23 cellular contexts compared by ENCODE assay signal in the genomic region with DNA sequence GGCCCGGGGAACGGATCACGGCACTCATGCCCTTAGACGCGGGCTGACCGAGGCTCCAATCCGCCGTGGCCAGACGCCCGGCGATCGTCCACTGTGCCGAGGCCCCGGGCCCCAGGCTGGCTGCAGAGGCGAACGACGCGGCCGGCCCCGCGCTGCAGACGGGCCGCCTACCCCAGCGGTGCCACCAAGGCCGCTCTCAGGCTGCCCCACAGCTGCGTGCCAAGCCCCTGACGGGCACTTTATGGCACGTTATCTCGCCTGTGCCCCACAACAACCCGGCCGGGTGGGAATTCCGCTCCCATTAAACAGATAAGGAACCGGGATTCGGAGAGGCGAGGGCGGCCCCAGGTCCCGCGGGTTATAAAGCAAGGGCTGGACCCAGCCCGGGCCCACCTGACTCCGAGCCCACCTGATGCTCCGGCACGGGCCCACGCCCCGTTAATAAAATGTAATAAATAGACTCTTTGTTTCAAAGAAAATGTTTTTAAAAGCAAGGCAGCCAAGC.
DNase-seq lines count a peak whose midpoint lies in the region; ATAC-seq, FAIRE-seq and TF ChIP-seq lines count a peak whose summit lies in the region.
"Had no signal": no experiment of that assay in that cellular context is flagged by ENCODE, and none has a peak within 500 bp of the region (broad histone marks: within the 10 kb centered on the region; RNA-seq: fewer than 3 reads in every experiment).

No MANE protein-coding gene starts in this region.

- no peaks in the 10 kb centered on the region for H4K20me1 ChIP-seq in smooth muscle cell (ENCODE audit: low read depth)

- 87% methylated on average over 35 of the region's 44 CpGs for WGBS in smooth muscle cell (ENCODE audit: low lambda C conversion rate)

- H2AFZ ChIP-seq in smooth muscle cell (ENCODE audit: low read depth), result no peak overlapping the region

- no peaks in the 10 kb centered on the region for H3K36me3 Mint-ChIP-seq in CD14-positive monocyte
- H3K36me3 Mint-ChIP-seq: activated naive CD8-positive, alpha-beta T cell; CD4-positive, alpha-beta memory T cell had no signal

- no peak overlapping the region for H3K27ac Mint-ChIP-seq in CD14-positive monocyte
- H3K27ac Mint-ChIP-seq: activated B cell treated with CpG ODN at 0.5 μM for 24 hours; activated CD8-positive, alpha-beta T cell treated with anti-CD3 and anti-CD28 coated beads for 36 hours; activated T-cell treated with anti-CD3 and anti-CD28 coated beads, Interleukin-2, amount 50 U/mL, for 24 hours; CD4-positive, alpha-beta memory T cell; stimulated activated naive CD8-positive, alpha-beta T cell treated with anti-CD3 and anti-CD28 coated beads, Interleukin-15, Interleukin-2, amounts not matched to agents 100 ng/mL and 50 ng/mL, for 24 hours had no signal

- peaks cover 16% of the 10 kb centered on the region for H3K4me1 Mint-ChIP-seq in CD14-positive monocyte

- H3K27ac ChIP-seq in kidney (ENCODE audit: low read depth in 2 of 2, low read length in 2 of 2) (no peak overlapping the region), smooth muscle cell (ENCODE audit: low read depth) (peak overlapping the region; percentile 59), caudate nucleus (ENCODE audit: low read depth, low read length) (no peak overlapping the region)
- H3K27ac ChIP-seq: brain microvascular endothelial cell, SJSA1 had no signal

- peaks cover 0 to 9% (median 1%) of the 10 kb centered on the region in 7 donors for H3K9me3 Mint-ChIP-seq in CD14-positive monocyte
- H3K9me3 Mint-ChIP-seq: activated B cell treated with CpG ODN at 0.5 μM for 24 hours; activated CD8-positive, alpha-beta T cell treated with anti-CD3 and anti-CD28 coated beads for 36 hours; activated T-cell treated with anti-CD3 and anti-CD28 coated beads, Interleukin-2, amount 50 U/mL, for 24 hours; CD4-positive, alpha-beta memory T cell; stimulated activated naive CD8-positive, alpha-beta T cell treated with anti-CD3 and anti-CD28 coated beads, Interleukin-15, Interleukin-2, amounts not matched to agents 100 ng/mL and 50 ng/mL, for 24 hours had no signal

- no peak for ATAC-seq in HG02870 (IDR thresholded peaks at IDR 0.05; ENCODE audit: unreplicated experiment)
- ATAC-seq in GM21737 (IDR thresholded peaks at IDR 0.05; ENCODE audit: unreplicated experiment), result no peak
- ATAC-seq: activated CD8-positive, alpha-beta T cell treated with anti-CD3 and anti-CD28 coated beads for 36 hours; HCT116; PC-3; sciatic nerve had no signal

- H3K27me3 Mint-ChIP-seq in CD14-positive monocyte (ENCODE audit: low read depth in 3 of 3), result peaks cover 20 to 40% (median 25%) of the 10 kb centered on the region in 3 donors
- H3K27me3 Mint-ChIP-seq: activated CD8-positive, alpha-beta T cell treated with anti-CD3 and anti-CD28 coated beads for 36 hours; activated naive CD8-positive, alpha-beta T cell; activated T-cell treated with anti-CD3 and anti-CD28 coated beads, Interleukin-2, amount 50 U/mL, for 24 hours; CD4-positive, alpha-beta memory T cell had no signal

- H3K36me3 ChIP-seq in bronchial epithelial cell (ENCODE audit: control insufficient read depth, insufficient read depth, low read length) (no peaks in the 10 kb centered on the region), kidney (ENCODE audit: control insufficient read depth in 1 of 2, insufficient read depth in 2 of 2, low read length in 2 of 2) (no peaks in the 10 kb centered on the region), smooth muscle cell (ENCODE audit: low read depth) (no peaks in the 10 kb centered on the region)
- H3K36me3 ChIP-seq: brain microvascular endothelial cell, SJSA1 had no signal

- no peak overlapping the region for H3K4me2 ChIP-seq in smooth muscle cell

- no peak overlapping the region for H3K9ac ChIP-seq in kidney (ENCODE audit: low read length in 2 of 2)
- H3K9ac ChIP-seq in smooth muscle cell (ENCODE audit: low read depth), result no peak overlapping the region

- peaks cover 2% of the 10 kb centered on the region for H3F3A ChIP-seq in smooth muscle cell (ENCODE audit: low read depth)

- DNase-seq in CD14-positive monocyte (ENCODE audit: low spot score) (peak; percentile 31), bronchial epithelial cell (ENCODE audit: low read depth) (peak; percentile 19), kidney (peak; percentile 67), smooth muscle cell (lab: John Stamatoyannopoulos, UW; ENCODE audit: unreplicated experiment) (no peak), caudate nucleus (lab: John Stamatoyannopoulos, UW) (no peak)
- DNase-seq in activated CD4-positive, CD25-positive, alpha-beta regulatory T cell treated with anti-CD3 and anti-CD28 coated beads, Interleukin-2, amount 50 U/mL, for 72 hours, result no peak
- DNase-seq: activated CD8-positive, alpha-beta T cell treated with anti-CD3 and anti-CD28 coated beads for 36 hours; activated T-cell treated with anti-CD3 and anti-CD28 coated beads, Interleukin-2, amount 50 U/mL, for 24 hours; brain microvascular endothelial cell; GF-D8; NCI-H1694 treated with DMSO at 0.1 percent for 48 hours; PC-3; stimulated activated CD4-positive, alpha-beta T cell treated with anti-CD3 and anti-CD28 coated beads, Interleukin-2, amount 100 ng/mL, for 24 hours had no signal

- H3K79me2 ChIP-seq in smooth muscle cell (ENCODE audit: low read depth), result no peaks in the 10 kb centered on the region

- no peaks in the 10 kb centered on the region for H3K9me3 ChIP-seq in kidney (ENCODE audit: control insufficient read depth in 1 of 2, low read length in 2 of 2)
- no peaks in the 10 kb centered on the region for H3K9me3 ChIP-seq in smooth muscle cell (replicated peaks; ENCODE audit: low read depth)
- H3K9me3 ChIP-seq: SJSA1 had no signal

- intact Hi-C loops in CD14-positive monocyte (cut with micrococcal nuclease) (no loop called here), kidney (cut with DNase I) (no loop called here)

- peaks cover 0 to 10% of the 10 kb centered on the region in 2 donors for H3K4me1 ChIP-seq in kidney (ENCODE audit: control insufficient read depth in 1 of 2, insufficient read depth in 1 of 2, low read depth in 1 of 2, low read length in 2 of 2)
- peaks cover 6% of the 10 kb centered on the region for H3K4me1 ChIP-seq in smooth muscle cell (ENCODE audit: low read depth)

- FAIRE-seq in bronchial epithelial cell (lab: Jason Lieb, UNC) (no peak), kidney (lab: Jason Lieb, UNC) (no peak)
- FAIRE-seq: frontal cortex had no signal

- no peak for TF ChIP-seq CTCF in CD14-positive monocyte (IDR thresholded peaks at IDR 0.05)
- TF ChIP-seq CTCF in bronchial epithelial cell (IDR thresholded peaks at IDR 0.05; ENCODE audit: insufficient read depth, low read length, severe bottlenecking), result no peak
- no peak for TF ChIP-seq CTCF in kidney (IDR thresholded peaks at IDR 0.05; ENCODE audit: borderline replicate concordance, extremely low read depth, insufficient read depth)
- TF ChIP-seq CTCF in smooth muscle cell (IDR thresholded peaks at IDR 0.05; ENCODE audit: borderline replicate concordance, insufficient read depth, poor library complexity, severe bottlenecking), result no peak

- peak overlapping the region; percentile 14 for H3K4me3 ChIP-seq in bronchial epithelial cell (ENCODE audit: low read depth, low read length)
- H3K4me3 ChIP-seq in kidney (ENCODE audit: low read length in 2 of 2), result no peak overlapping the region
- no peak overlapping the region for H3K4me3 ChIP-seq in smooth muscle cell
- H3K4me3 ChIP-seq: SJSA1 had no signal

- H3K4me3 Mint-ChIP-seq in CD14-positive monocyte, result no peak overlapping the region
- H3K4me3 Mint-ChIP-seq: activated B cell treated with CpG ODN at 0.5 μM for 24 hours; activated CD8-positive, alpha-beta T cell treated with anti-CD3 and anti-CD28 coated beads for 36 hours; activated naive CD8-positive, alpha-beta T cell; activated T-cell treated with anti-CD3 and anti-CD28 coated beads, Interleukin-2, amount 50 U/mL, for 24 hours; CD4-positive, alpha-beta memory T cell; stimulated activated naive CD8-positive, alpha-beta T cell treated with anti-CD3 and anti-CD28 coated beads, Interleukin-15, Interleukin-2, amounts not matched to agents 100 ng/mL and 50 ng/mL, for 24 hours had no signal

- H3K27me3 ChIP-seq in bronchial epithelial cell (ENCODE audit: control insufficient read depth, insufficient read depth, low read length) (no peaks in the 10 kb centered on the region), smooth muscle cell (ENCODE audit: low read depth) (no peaks in the 10 kb centered on the region)
- H3K27me3 ChIP-seq: brain microvascular endothelial cell had no signal

Comparison
In these comparisons a context has a peak if more than half of its experiments do, and no peak if none do; other contexts are left out.
1. DNase-seq: peak in CD14-positive monocyte (single experiment), bronchial epithelial cell (single experiment) and kidney (single experiment); none in smooth muscle cell (single experiment), activated CD4-positive, CD25-positive, alpha-beta regulatory T cell treated with anti-CD3 and anti-CD28 coated beads, Interleukin-2, amount 50 U/mL, for 72 hours (single experiment) and caudate nucleus (0 of 61).